ENCODE assay signal across 14 cellular contexts in the genomic region with DNA sequence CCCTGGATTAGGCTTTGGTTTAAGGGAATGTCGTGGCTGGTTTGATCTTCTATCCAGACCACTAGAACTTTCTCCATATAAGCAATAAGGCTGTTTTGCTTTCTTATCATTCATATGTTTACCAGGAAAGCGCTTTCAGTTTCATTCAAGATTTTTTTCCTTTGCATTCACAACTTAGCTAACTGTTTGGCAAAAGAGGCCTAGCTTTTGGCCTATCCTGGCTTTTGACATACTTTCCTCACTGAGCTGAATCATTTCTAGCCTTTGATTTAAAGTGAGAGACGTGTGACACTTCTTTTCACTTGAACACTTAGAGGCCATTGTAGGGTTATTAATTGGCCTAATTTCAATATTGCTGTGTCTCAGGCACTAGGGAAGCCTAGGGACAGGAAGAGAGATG. TPM values are rescaled to one million over a fixed set of nuclear protein-coding genes. Genes with fewer than 3 reads are reported as not detected.
A peak's percentile ranks its signal among the peaks of the same experiment; 100 is the strongest.
DNase-seq lines count a peak whose midpoint lies in the region; FAIRE-seq and TF ChIP-seq lines count a peak whose summit lies in the region.
"Had no signal": no experiment of that assay in that cellular context is flagged by ENCODE, and none has a peak within 500 bp of the region (broad histone marks: within the 10 kb centered on the region; RNA-seq: fewer than 3 reads in every experiment).

No MANE protein-coding gene starts in this region.

- H3K4me3 ChIP-seq in astrocyte (ENCODE audit: insufficient read depth, low read depth, low read length): no peak overlapping the region
- H3K4me3 ChIP-seq in liver (ENCODE audit: low read depth in 1 of 3, low read length in 3 of 3): no peak overlapping the region
- H3K4me3 ChIP-seq in suprapubic skin: no peak overlapping the region

- H3K27ac ChIP-seq in astrocyte (ENCODE audit: low read depth, low read length) (no peak overlapping the region), liver (ENCODE audit: low read depth in 1 of 2, low read length in 2 of 2) (peak overlapping the region; percentile 72 to 92), suprapubic skin (peak overlapping the region; percentile 90), RWPE1 (no peak overlapping the region)

- H3K27me3 ChIP-seq in astrocyte (ENCODE audit: insufficient read depth, low read length) (no peaks in the 10 kb centered on the region), liver (ENCODE audit: control insufficient read depth in 4 of 4, insufficient read depth in 4 of 4, low read length in 3 of 4) (no peaks in the 10 kb centered on the region), suprapubic skin (no peaks in the 10 kb centered on the region)

- no peak for TF ChIP-seq EP300 in suprapubic skin (IDR thresholded peaks at IDR 0.05)

- no peak overlapping the region for H3K4me2 ChIP-seq in astrocyte (ENCODE audit: low read length)

- peak overlapping the region; percentile 75 for H3K27ac Mint-ChIP-seq in activated CD4-positive, alpha-beta T cell treated with anti-CD3 and anti-CD28 coated beads, Interleukin-2, amount 10 ng/mL, durations not matched to agents 7 days and 5 days
- peak overlapping the region; percentile 20 for H3K27ac Mint-ChIP-seq in astrocyte (ENCODE audit: unreplicated experiment)

- H3K79me2 ChIP-seq in astrocyte (ENCODE audit: insufficient read depth, low read length): peaks cover 3% of the 10 kb centered on the region

- no peaks in the 10 kb centered on the region for H3K9me3 ChIP-seq in astrocyte (ENCODE audit: insufficient read depth, low read depth, low read length)
- no peaks in the 10 kb centered on the region for H3K9me3 ChIP-seq in liver (ENCODE audit: control insufficient read depth in 4 of 4, low read length in 3 of 4)
- H3K9me3 ChIP-seq in suprapubic skin: no peaks in the 10 kb centered on the region

- peaks cover 28% of the 10 kb centered on the region for H3K4me1 ChIP-seq in astrocyte (ENCODE audit: insufficient read depth, low read length)
- H3K4me1 ChIP-seq in liver (ENCODE audit: control insufficient read depth in 4 of 4, insufficient read depth in 4 of 4, low read length in 3 of 4): peaks cover 5 to 33% (median 10%) of the 10 kb centered on the region in 4 donors
- peaks cover 18% of the 10 kb centered on the region for H3K4me1 ChIP-seq in suprapubic skin

- POLR2A ChIA-PET in activated CD4-positive, alpha-beta T cell treated with anti-CD3 and anti-CD28 coated beads, Interleukin-2, amount 10 ng/mL, durations not matched to agents 7 days and 5 days (lab: Charles Lee): no interaction called here
- POLR2A ChIA-PET in RWPE1 (lab: Yijun Ruan, JAX; ENCODE audit: low non-redundant PET): no interaction called here

- no peaks in the 10 kb centered on the region for H3K27me3 Mint-ChIP-seq in activated CD4-positive, alpha-beta T cell treated with anti-CD3 and anti-CD28 coated beads, Interleukin-2, amount 10 ng/mL, durations not matched to agents 7 days and 5 days
- no peaks in the 10 kb centered on the region for H3K27me3 Mint-ChIP-seq in astrocyte (ENCODE audit: low read depth, unreplicated experiment)
- H3K27me3 Mint-ChIP-seq: activated B cell treated with CpG ODN at 0.5 μM for 24 hours had no signal

- peak; percentile 38 to 42 for TF ChIP-seq RAD21 in liver (IDR thresholded peaks at IDR 0.05)

- TF ChIP-seq CTCF in astrocyte (IDR thresholded peaks at IDR 0.05; ENCODE audit: insufficient read depth, low read depth, low read length) (no peak), liver (IDR thresholded peaks at IDR 0.05; ENCODE audit: low read depth, low read length, missing input control) (no peak), suprapubic skin (IDR thresholded peaks at IDR 0.05) (no peak), RWPE1 (conservative IDR thresholded peaks at IDR 0.05; ENCODE audit: low read depth) (no peak)

- peaks cover 5% of the 10 kb centered on the region for H3K9me3 Mint-ChIP-seq in activated CD4-positive, alpha-beta T cell treated with anti-CD3 and anti-CD28 coated beads, Interleukin-2, amount 10 ng/mL, durations not matched to agents 7 days and 5 days
- no peaks in the 10 kb centered on the region for H3K9me3 Mint-ChIP-seq in astrocyte (ENCODE audit: unreplicated experiment)
- H3K9me3 Mint-ChIP-seq: activated B cell treated with CpG ODN at 0.5 μM for 24 hours had no signal

- no peak for TF ChIP-seq POLR2A in suprapubic skin (IDR thresholded peaks at IDR 0.05)

- peaks cover 24% of the 10 kb centered on the region for H3K4me1 Mint-ChIP-seq in activated CD4-positive, alpha-beta T cell treated with anti-CD3 and anti-CD28 coated beads, Interleukin-2, amount 10 ng/mL, durations not matched to agents 7 days and 5 days
- peaks cover 6% of the 10 kb centered on the region for H3K4me1 Mint-ChIP-seq in astrocyte (ENCODE audit: low read depth, unreplicated experiment)

- WGBS in liver: 31% methylated on average over 3 of the region's 3 CpGs
- WGBS in suprapubic skin: 81% methylated on average over 3 of the region's 3 CpGs

- H3K4me3 Mint-ChIP-seq in activated CD4-positive, alpha-beta T cell treated with anti-CD3 and anti-CD28 coated beads, Interleukin-2, amount 10 ng/mL, durations not matched to agents 7 days and 5 days: no peak overlapping the region
- H3K4me3 Mint-ChIP-seq in astrocyte (ENCODE audit: unreplicated experiment): no peak overlapping the region
- H3K4me3 Mint-ChIP-seq: activated B cell treated with CpG ODN at 0.5 μM for 24 hours had no signal

- no peaks in the 10 kb centered on the region for H4K20me1 ChIP-seq in astrocyte (ENCODE audit: insufficient read depth, low read length)

- CTCF ChIA-PET in activated CD4-positive, alpha-beta T cell treated with anti-CD3 and anti-CD28 coated beads, Interleukin-2, amount 10 ng/mL, durations not matched to agents 7 days and 5 days (lab: Charles Lee): interaction anchor here (1.5 to 1.8 kb wide), 3 partner anchors 9 to 170 kb away, joined by 3 to 4 read pairs (median 4); no protein-coding TSS in a partner anchor
- CTCF ChIA-PET in RWPE1 (lab: Yijun Ruan, JAX): interaction anchor here (0.7 kb wide), 2 partner anchors 15 to 113 kb away, joined by 3 to 4 read pairs; no protein-coding TSS in a partner anchor

- peaks cover 17% of the 10 kb centered on the region for H3K36me3 Mint-ChIP-seq in activated CD4-positive, alpha-beta T cell treated with anti-CD3 and anti-CD28 coated beads, Interleukin-2, amount 10 ng/mL, durations not matched to agents 7 days and 5 days (ENCODE audit: low read depth)
- no peaks in the 10 kb centered on the region for H3K36me3 Mint-ChIP-seq in astrocyte (ENCODE audit: low read depth, unreplicated experiment)

- H3K9ac ChIP-seq in astrocyte (ENCODE audit: low read length) (no peak overlapping the region), liver (ENCODE audit: low read depth in 1 of 2, low read length in 2 of 2) (peak overlapping the region; percentile 31 to 70)

- no peak for FAIRE-seq in astrocyte (lab: Jason Lieb, UNC)
- FAIRE-seq: A204.1, HTR-8/SVneo had no signal

- no peak overlapping the region for H2AFZ ChIP-seq in astrocyte (ENCODE audit: low read depth, low read length)

- no peaks in the 10 kb centered on the region for H3K36me3 ChIP-seq in astrocyte (ENCODE audit: insufficient read depth, low read length)
- H3K36me3 ChIP-seq in liver (ENCODE audit: control insufficient read depth in 4 of 4, insufficient read depth in 3 of 4, low read depth in 1 of 4, low read length in 3 of 4): no peaks in the 10 kb centered on the region
- no peaks in the 10 kb centered on the region for H3K36me3 ChIP-seq in suprapubic skin

- DNase-seq in activated CD4-positive, alpha-beta T cell treated with anti-CD3 and anti-CD28 coated beads, Interleukin-2, amount 10 ng/mL, durations not matched to agents 7 days and 5 days: no peak
- DNase-seq in activated CD4-positive, alpha-beta T cell treated with anti-CD3 and anti-CD28 coated beads for 48 hours: no peak
- DNase-seq in astrocyte (ENCODE audit: low read depth) (no peak), suprapubic skin (ENCODE audit: low spot score in 2 of 2) (no peak), C1 segment of cervical spinal cord (lab: John Stamatoyannopoulos, UW) (no peak), RWPE1 (ENCODE audit: low spot score) (no peak)
- no peak for DNase-seq in stimulated activated CD8-positive, alpha-beta memory T cell treated with anti-CD3 and anti-CD28 coated beads, Interleukin-4, amount 100 ng/mL, for 48 hours
- DNase-seq: activated B cell treated with CpG ODN at 0.5 μM for 24 hours, activated gamma-delta T cell, cerebellar nuclear complex, retina had no signal

TF ChIP-seq in liver, 16 proteins besides CTCF, POLR2A, EP300 and RAD21:
- TF ChIP-seq SP1 (IDR thresholded peaks at IDR 0.05): peak; percentile 57
- peak; percentile 61 for TF ChIP-seq YY1 (IDR thresholded peaks at IDR 0.05)
- TF ChIP-seq HNF4A (conservative IDR thresholded peaks at IDR 0.05): peak in 1 of 2 donors; percentile 22
- TF ChIP-seq NR2F2 (IDR thresholded peaks at IDR 0.05): no peak
- peak; percentile 21 to 66 for TF ChIP-seq RXRA (IDR thresholded peaks at IDR 0.05)
- peak; percentile 20 for TF ChIP-seq MAX (IDR thresholded peaks at IDR 0.05)
- TF ChIP-seq TAF1 (conservative IDR thresholded peaks at IDR 0.05): no peak
TF ChIP-seq in liver: peak in this region for 5.

RNA-seq across cellular contexts. Expression of gene FAM50B, which starts 1.7 kb away (rescaled TPM):
- 10 to 100 TPM; 12.0 to 12.7 TPM for total RNA-seq in activated CD4-positive, alpha-beta T cell treated with anti-CD3 and anti-CD28 coated beads, Interleukin-2, amount 10 ng/mL, durations not matched to agents 7 days and 5 days
- total RNA-seq in astrocyte (4.6 and 5.0 TPM in 2 replicates), liver (10 to 100 TPM in 1 of 2 donors, 1 to 10 TPM in 1; 8.8 to 10.2 TPM), suprapubic skin (10 to 100 TPM in 3 of 4 donors, 1 to 10 TPM in 1; 8.5 to 15.7 (median 11.6) TPM)
- 10 to 100 TPM; 11.9 to 12.3 TPM for polyA plus RNA-seq in liver

Comparison
In these comparisons a context has a peak if more than half of its experiments do, and no peak if none do; other contexts are left out.
1. H3K27ac ChIP-seq: peak in liver (2 of 2) and suprapubic skin (single experiment); none in astrocyte (single experiment) and RWPE1 (single experiment).